Comparison of ENCODE assay signal across 8 cellular contexts in genomic region chr2:68751397-68752339, GRCh38. TPM values are rescaled to one million over a fixed set of nuclear protein-coding genes. Genes with fewer than 3 reads are reported as not detected.
A peak's percentile ranks its signal among the peaks of the same experiment; 100 is the strongest.
DNase-seq lines count a peak whose midpoint lies in the region; ATAC-seq and TF ChIP-seq lines count a peak whose summit lies in the region.

No MANE protein-coding gene starts in this region.

- H3K27me3 ChIP-seq in aorta (ENCODE audit: control insufficient read depth in 1 of 2, insufficient read depth in 2 of 2, low read length in 1 of 2): no peaks in the 10 kb centered on the region

- H3K4me1 Mint-ChIP-seq in HFFc6 (ENCODE audit: low read depth): peaks cover 27% of the 10 kb centered on the region; the same call in 1 of the 2 replicates
- H3K4me1 Mint-ChIP-seq in activated naive CD8-positive, alpha-beta T cell (ENCODE audit: low read depth): peaks cover 84% of the 10 kb centered on the region

- H3K4me3 Mint-ChIP-seq in HFFc6: no peak overlapping the region
- H3K4me3 Mint-ChIP-seq in activated naive CD8-positive, alpha-beta T cell: peak overlapping the region; percentile 8

- no peaks in the 10 kb centered on the region for H3K4me1 ChIP-seq in aorta (ENCODE audit: control insufficient read depth in 1 of 2, insufficient read depth in 2 of 2, low read length in 2 of 2)

- WGBS in aorta, 2 donors: 19% methylated on average over 15 of the region's 15 CpGs

- H3K27me3 Mint-ChIP-seq in HFFc6 (ENCODE audit: insufficient read depth): peaks cover 12% of the 10 kb centered on the region
- H3K27me3 Mint-ChIP-seq in activated naive CD8-positive, alpha-beta T cell: no peaks in the 10 kb centered on the region

- H3K27ac ChIP-seq in aorta (ENCODE audit: low read depth in 1 of 2, low read length in 2 of 2): no peak overlapping the region

- DNase-seq in GM04504 (ENCODE audit: low read depth) (peak; percentile 60), HFFc6 (peak; percentile 80), NCI-H1092 treated with DMSO at 0.1 percent for 48 hours (lab: John Stamatoyannopoulos, UW) (peak; percentile 77), SKM-1 treated with dmso at 0.1 percent for 144 hours (lab: John Stamatoyannopoulos, UW; ENCODE audit: unreplicated experiment) (peak; percentile 59), cardiac septum (ENCODE audit: low spot score) (peak; percentile 96), renal cortical epithelial cell (ENCODE audit: low read depth) (peak; percentile 81), aorta (peak; percentile 95 to 97)

- H3K9me3 ChIP-seq in aorta (ENCODE audit: control insufficient read depth, low read length): no peaks in the 10 kb centered on the region

- intact Hi-C loops in cardiac septum (cut with DNase I) (loop anchor here (2.0 to 10.0 kb wide), 3 partner anchors 85 to 287 kb away; partner anchors contain the start of genes APLF and FBXO48), aorta (cut with DNase I) (loop anchor here (1.0 to 5.0 kb wide), 4 partner anchors 81 to 176 kb away; no protein-coding TSS in a partner anchor)

- no peaks in the 10 kb centered on the region for H3K36me3 ChIP-seq in aorta (ENCODE audit: control insufficient read depth in 1 of 2, insufficient read depth in 2 of 2, low read length in 1 of 2)

- peak; percentile 98 for TF ChIP-seq CTCF in HFFc6 (IDR thresholded peaks at IDR 0.05)

- peak; percentile 93 for ATAC-seq in aorta (ENCODE audit: low FRiP score)

- no peak overlapping the region; the same call in 1 of the 2 replicates for H3K27ac Mint-ChIP-seq in HFFc6
- H3K27ac Mint-ChIP-seq in activated naive CD8-positive, alpha-beta T cell: peak overlapping the region; percentile 92

- H3K36me3 Mint-ChIP-seq in HFFc6 (ENCODE audit: low read depth): no peaks in the 10 kb centered on the region
- H3K36me3 Mint-ChIP-seq in activated naive CD8-positive, alpha-beta T cell: peaks cover 26% of the 10 kb centered on the region

- no peaks in the 10 kb centered on the region for H3K9me3 Mint-ChIP-seq in HFFc6
- H3K9me3 Mint-ChIP-seq in activated naive CD8-positive, alpha-beta T cell (ENCODE audit: low read depth): peaks cover 5% of the 10 kb centered on the region

- no peak overlapping the region for H3K4me3 ChIP-seq in aorta (ENCODE audit: low read length in 2 of 2)

RNA-seq across cellular contexts. Expression of gene ARHGAP25, which starts 17.1 kb away (rescaled TPM):
- not detected for total RNA-seq in HFFc6 (2021; fragmentation: NEBNext Ultra II Directional; extraction: Animal tissue kit (Norgen Biotek cat#: 25700))
- total RNA-seq in cardiac septum (5.2 TPM), renal cortical epithelial cell (0.35 and 1.2 TPM in 2 replicates), aorta (10 to 100 TPM in 1 of 2 donors, 1 to 10 TPM in 1; 6.8 to 21.1 TPM)
- 1 to 10 TPM; 2.6 to 6.0 TPM for polyA plus RNA-seq in aorta
